ENCODE assay signal across 18 cellular contexts in genomic region chr6:129131282-129131681, GRCh38.
DNase-seq lines count a peak whose midpoint lies in the region; ATAC-seq, FAIRE-seq and TF ChIP-seq lines count a peak whose summit lies in the region.
"Had no signal": no experiment of that assay in that cellular context is flagged by ENCODE, and none has a peak within 500 bp of the region (broad histone marks: within the 10 kb centered on the region; RNA-seq: fewer than 3 reads in every experiment).

No MANE protein-coding gene starts in this region.

- no peak for FAIRE-seq in kidney (lab: Jason Lieb, UNC)
- FAIRE-seq: GM12878 had no signal

- H3K9me3 Mint-ChIP-seq in type B pancreatic cell (no peaks in the 10 kb centered on the region), immature natural killer cell (no peaks in the 10 kb centered on the region)
- H3K9me3 Mint-ChIP-seq: activated naive CD4-positive, alpha-beta T cell treated with anti-CD3 and anti-CD28 coated beads, Interleukin-2, amount 50 U/mL, for 24 hours; IgD-negative memory B cell; memory B cell had no signal

- no peaks in the 10 kb centered on the region for H3K9me3 ChIP-seq in kidney (ENCODE audit: control insufficient read depth in 1 of 2, low read length in 2 of 2)
- H3K9me3 ChIP-seq in skeletal muscle satellite cell (replicated peaks; ENCODE audit: low read length): no peaks in the 10 kb centered on the region
- H3K9me3 ChIP-seq: HAP-1 had no signal

- peak overlapping the region; percentile 23 for H3K4me2 ChIP-seq in skeletal muscle satellite cell (ENCODE audit: low read length)
- H3K4me2 ChIP-seq: smooth muscle cell had no signal

- no peak overlapping the region for H3K4me3 Mint-ChIP-seq in type B pancreatic cell
- H3K4me3 Mint-ChIP-seq in immature natural killer cell: no peak overlapping the region
- H3K4me3 Mint-ChIP-seq: activated naive CD4-positive, alpha-beta T cell treated with anti-CD3 and anti-CD28 coated beads, Interleukin-2, amount 50 U/mL, for 24 hours; IgD-negative memory B cell; memory B cell had no signal

- TF ChIP-seq CTCF in AG10803 (conservative IDR thresholded peaks at IDR 0.05; ENCODE audit: low read length) (no peak), coronary artery (IDR thresholded peaks at IDR 0.05) (no peak), kidney (IDR thresholded peaks at IDR 0.05; ENCODE audit: borderline replicate concordance, extremely low read depth, insufficient read depth) (no peak), type B pancreatic cell (conservative IDR thresholded peaks at IDR 0.05) (no peak)

- ATAC-seq in HG03521 (IDR thresholded peaks at IDR 0.05; ENCODE audit: unreplicated experiment): no peak
- ATAC-seq: GM12878; stimulated activated naive CD8-positive, alpha-beta T cell treated with anti-CD3 and anti-CD28 coated beads, Interleukin-15, Interleukin-2, amounts not matched to agents 100 U/mL and 50 U/mL, for 24 hours had no signal

- H3K27ac Mint-ChIP-seq in type B pancreatic cell (no peak overlapping the region), immature natural killer cell (no peak overlapping the region)
- H3K27ac Mint-ChIP-seq: activated naive CD4-positive, alpha-beta T cell treated with anti-CD3 and anti-CD28 coated beads, Interleukin-2, amount 50 U/mL, for 24 hours; IgD-negative memory B cell; memory B cell had no signal

- no peak overlapping the region for H3K4me3 ChIP-seq in AG10803 (ENCODE audit: low read length)
- H3K4me3 ChIP-seq in coronary artery: no peak overlapping the region
- H3K4me3 ChIP-seq in kidney (ENCODE audit: low read length in 2 of 2): no peak overlapping the region
- H3K4me3 ChIP-seq in skeletal muscle satellite cell (ENCODE audit: low read length): no peak overlapping the region
- H3K4me3 ChIP-seq: GM12878, HAP-1, smooth muscle cell had no signal

- H3K36me3 Mint-ChIP-seq in type B pancreatic cell (no peaks in the 10 kb centered on the region), immature natural killer cell (no peaks in the 10 kb centered on the region)
- H3K36me3 Mint-ChIP-seq: activated naive CD4-positive, alpha-beta T cell treated with anti-CD3 and anti-CD28 coated beads, Interleukin-2, amount 50 U/mL, for 24 hours; IgD-negative memory B cell; memory B cell had no signal

- no peaks in the 10 kb centered on the region for H3K27me3 ChIP-seq in skeletal muscle satellite cell (ENCODE audit: control insufficient read depth, insufficient read depth, low read length)

- H3K27me3 Mint-ChIP-seq in type B pancreatic cell (no peaks in the 10 kb centered on the region), immature natural killer cell (ENCODE audit: low read depth in 3 of 3) (peaks cover 0 to 7% (median 3%) of the 10 kb centered on the region in 3 donors)

- DNase-seq in AG10803 (ENCODE audit: low read depth) (peak; percentile 9), coronary artery (ENCODE audit: low spot score) (peak; percentile 81), kidney (peak; percentile 69), type B pancreatic cell (ENCODE audit: extremely low spot score, unreplicated experiment) (no peak), immature natural killer cell (no peak)
- DNase-seq in central memory CD4-positive, alpha-beta T cell: no peak
- DNase-seq: erythroblast; NCI-H1092; stimulated activated naive CD8-positive, alpha-beta T cell treated with anti-CD3 and anti-CD28 coated beads, Interleukin-15, Interleukin-2, amounts not matched to agents 100 U/mL and 50 U/mL, for 24 hours; T-helper 9 cell had no signal

- intact Hi-C loops in kidney (cut with DNase I): no loop called here

- H3K36me3 ChIP-seq in kidney (ENCODE audit: control insufficient read depth in 1 of 2, insufficient read depth in 2 of 2, low read length in 2 of 2): no peaks in the 10 kb centered on the region
- H3K36me3 ChIP-seq in skeletal muscle satellite cell (ENCODE audit: insufficient read depth, low read length): no peaks in the 10 kb centered on the region
- H3K36me3 ChIP-seq: HAP-1 had no signal

- H3K27ac ChIP-seq in coronary artery (peak overlapping the region; percentile 77 to 83), kidney (ENCODE audit: low read depth in 2 of 2, low read length in 2 of 2) (no peak overlapping the region)

- H3K9ac ChIP-seq in kidney (ENCODE audit: low read length in 2 of 2) (no peak overlapping the region), skeletal muscle satellite cell (ENCODE audit: low read depth, low read length) (no peak overlapping the region)

- H3K4me1 Mint-ChIP-seq in type B pancreatic cell (ENCODE audit: unreplicated experiment) (peaks cover 16% of the 10 kb centered on the region), immature natural killer cell (no peaks in the 10 kb centered on the region)
- H3K4me1 Mint-ChIP-seq: activated naive CD4-positive, alpha-beta T cell treated with anti-CD3 and anti-CD28 coated beads, Interleukin-2, amount 50 U/mL, for 24 hours; IgD-negative memory B cell; memory B cell had no signal

- peaks cover 0 to 4% of the 10 kb centered on the region in 2 donors for H3K4me1 ChIP-seq in kidney (ENCODE audit: control insufficient read depth in 1 of 2, insufficient read depth in 1 of 2, low read depth in 1 of 2, low read length in 2 of 2)
- peaks cover 38% of the 10 kb centered on the region for H3K4me1 ChIP-seq in skeletal muscle satellite cell (ENCODE audit: control insufficient read depth, insufficient read depth, low read length)
- H3K4me1 ChIP-seq: HAP-1 had no signal

Comparison
In these comparisons a context has a peak if more than half of its experiments do, and no peak if none do; other contexts are left out.
1. DNase-seq: peak in AG10803 (single experiment), coronary artery (single experiment) and kidney (single experiment); none in type B pancreatic cell (single experiment), central memory CD4-positive, alpha-beta T cell (single experiment) and immature natural killer cell (0 of 3).
2. H3K27ac ChIP-seq: peak in coronary artery (2 of 2); none in kidney (0 of 2).